In the genomic region with DNA sequence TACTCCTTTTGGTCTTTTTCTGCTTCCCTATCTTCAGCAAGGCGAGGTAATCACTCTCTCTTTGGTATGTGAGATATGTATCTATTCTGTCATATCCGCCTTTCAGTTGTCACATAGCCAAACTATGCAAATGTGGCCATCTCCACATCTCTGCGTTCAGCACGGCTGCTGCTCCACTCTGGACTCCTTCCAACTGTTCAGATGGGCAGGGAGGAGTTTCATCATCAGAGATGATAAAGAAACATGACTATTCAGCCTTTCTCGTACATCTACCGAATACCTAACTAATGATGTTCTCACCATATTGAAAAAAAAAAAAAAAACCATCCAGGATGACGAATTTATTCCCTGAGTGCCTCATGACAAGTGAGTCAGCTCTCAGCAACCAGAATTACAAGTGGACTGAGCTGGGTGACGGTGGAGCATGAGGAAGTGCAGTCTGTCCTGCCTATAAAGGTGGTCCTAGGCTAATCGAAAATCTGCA, we compare ENCODE assay signal across 12 cellular contexts.
DNase-seq lines count a peak whose midpoint lies in the region; ATAC-seq, FAIRE-seq and TF ChIP-seq lines count a peak whose summit lies in the region.
"Had no signal": no experiment of that assay in that cellular context is flagged by ENCODE, and none has a peak within 500 bp of the region (broad histone marks: within the 10 kb centered on the region; RNA-seq: fewer than 3 reads in every experiment).

No MANE protein-coding gene starts in this region.

- peak; percentile 80 for FAIRE-seq in GM12892 (lab: Jason Lieb, UNC)
- FAIRE-seq in HepG2 (lab: Jason Lieb, UNC), result no peak
- FAIRE-seq: colon had no signal

- TF ChIP-seq CTCF in PC-9 (conservative IDR thresholded peaks at IDR 0.05) (no peak), dorsolateral prefrontal cortex (IDR thresholded peaks at IDR 0.05 in 54 of 56, conservative IDR thresholded peaks at IDR 0.05 in 2 of 56; ENCODE audit: low read depth in 1 of 56, partially characterized antibody in 56 of 56) (no peak), HepG2 (CRISPR knock-in tag; IDR thresholded peaks at IDR 0.05) (no peak)

- H3K9me3 ChIP-seq in PC-9 (ENCODE audit: insufficient read depth, low read depth) (no peaks in the 10 kb centered on the region; the same call in 1 of the 2 replicates), HepG2 (ENCODE audit: low read length) (peaks cover 68% of the 10 kb centered on the region)
- H3K9me3 ChIP-seq: lower lobe of right lung had no signal

- H3K4me3 Mint-ChIP-seq in stimulated activated memory B cell treated with anti-CD40 and anti-IgM and Interleukin-4, amounts not matched to agents 10 μg/mL and 1 μg/mL and 100 μg/mL, for 72 hours, result no peak overlapping the region

- no peaks in the 10 kb centered on the region for H4K20me1 ChIP-seq in PC-9 (ENCODE audit: insufficient read depth)
- H4K20me1 ChIP-seq in HepG2 (ENCODE audit: insufficient read depth, low read length), result no peaks in the 10 kb centered on the region

- no peak for ATAC-seq in stimulated activated memory B cell treated with anti-CD40 and anti-IgM and Interleukin-4, amounts not matched to agents 10 μg/mL and 1 μg/mL and 100 μg/mL, for 72 hours
- ATAC-seq in HepG2, result no peak

- TF ChIP-seq EP300 in HepG2 (IDR thresholded peaks at IDR 0.05; ENCODE audit: low read depth in 2 of 2, low read length in 2 of 2), result no peak
- TF ChIP-seq EP300 in HepG2 (CRISPR knock-in tag; IDR thresholded peaks at IDR 0.05; ENCODE audit: borderline replicate concordance), result no peak

- BruUV-seq in PC-9 (replicated peaks; lab: Mats Ljungman, UMichigan) (no TSS peak), HepG2 (replicated peaks; lab: Mats Ljungman, UMichigan) (no TSS peak)

- no peaks in the 10 kb centered on the region for H3F3A ChIP-seq in PC-9 (ENCODE audit: insufficient read depth, low read depth)

- no peak overlapping the region for H3K9ac ChIP-seq in HepG2 (ENCODE audit: insufficient read depth, low read depth, low read length)

- in situ Hi-C loops in HepG2 (cut with HindIII; ENCODE audit: extremely low pct_ligation_motif_present, low pct_unique_long_range_greater_than_20kb), result no loop called here

- no peak for TF ChIP-seq RAD21 in HepG2 (CRISPR knock-in tag; IDR thresholded peaks at IDR 0.05)

- intact Hi-C loops in PC-9 (cut with micrococcal nuclease; ENCODE audit: unreplicated experiment) (no loop called here), dorsolateral prefrontal cortex (cut with DNase I) (no loop called here), HepG2 (cut with micrococcal nuclease; ENCODE audit: unreplicated experiment) (no loop called here)

- no peak overlapping the region for H3K27ac ChIP-seq in PC-9
- peak overlapping the region in 53 of 59 donors; percentile 5 to 85 (median 60) for H3K27ac ChIP-seq in dorsolateral prefrontal cortex
- no peak overlapping the region for H3K27ac ChIP-seq in HepG2 (ENCODE audit: extremely low read length, insufficient read depth, low read length)
- H3K27ac ChIP-seq: lower lobe of right lung had no signal

- H3K9me2 ChIP-seq in PC-9 (ENCODE audit: insufficient read depth), result no peaks in the 10 kb centered on the region; the same call in 1 of the 2 replicates

- no peaks in the 10 kb centered on the region for H3K79me2 ChIP-seq in PC-9 (ENCODE audit: low read depth)
- H3K79me2 ChIP-seq in HepG2 (ENCODE audit: insufficient read depth, low read length), result no peaks in the 10 kb centered on the region

- H3K4me1 ChIP-seq in PC-9 (replicated peaks; ENCODE audit: insufficient read depth), result peaks cover 5% of the 10 kb centered on the region; the same call in 1 of the 2 replicates
- no peaks in the 10 kb centered on the region for H3K4me1 ChIP-seq in HepG2 (ENCODE audit: insufficient read depth, low read length)
- H3K4me1 ChIP-seq: lower lobe of right lung had no signal

- DNase-seq in GM12892 (ENCODE audit: insufficient read length) (no peak), PC-9 (peak in 1 of 2 experiments; percentile 77), dorsolateral prefrontal cortex (peak in 4 of 10 donors; percentile 20 to 55 (median 44)), renal cortical epithelial cell (ENCODE audit: low read depth) (peak; percentile 79), NCI-H2196 (lab: John Stamatoyannopoulos, UW; ENCODE audit: unreplicated experiment) (no peak), HepG2 (ENCODE audit: low spot score) (no peak)
- DNase-seq in NK-92 treated with Interleukin-12 subunit alpha and Interleukin-12 subunit beta, amount 100 ng/mL, for 24 hours (lab: John Stamatoyannopoulos, UW), result no peak
- DNase-seq: lower lobe of right lung; NCI-H2029 treated with DMSO at 0.1 percent for 48 hours; stimulated activated CD4-positive, alpha-beta T cell treated with anti-CD3 and anti-CD28 coated beads, Interleukin-4, amount 100 ng/mL, for 24 hours had no signal

- no peaks in the 10 kb centered on the region for H3K36me3 ChIP-seq in PC-9 (ENCODE audit: low read depth)
- H3K36me3 ChIP-seq in HepG2 (replicated peaks in 1 of 2; ENCODE audit: control insufficient read depth in 1 of 2, insufficient read depth in 2 of 2, low read length in 2 of 2), result no peaks in the 10 kb centered on the region
- H3K36me3 ChIP-seq: lower lobe of right lung had no signal

- CTCF ChIA-PET in PC-9 (lab: Charles Lee), result no interaction called here
- CTCF ChIA-PET in HepG2 (lab: Yijun Ruan, JAX; ENCODE audit: low intra/inter-chr PET ratio, low total read pairs), result no interaction called here

- H2AFZ ChIP-seq in PC-9 (no peak overlapping the region), HepG2 (ENCODE audit: low read length) (no peak overlapping the region)

- no peak overlapping the region for H3K27ac Mint-ChIP-seq in stimulated activated memory B cell treated with anti-CD40 and anti-IgM and Interleukin-4, amounts not matched to agents 10 μg/mL and 1 μg/mL and 100 μg/mL, for 72 hours

- H3K27me3 ChIP-seq in PC-9 (ENCODE audit: insufficient read depth, low read depth) (no peaks in the 10 kb centered on the region), dorsolateral prefrontal cortex (no peaks in the 10 kb centered on the region), HepG2 (ENCODE audit: control insufficient read depth in 1 of 2, insufficient read depth in 2 of 2, low read length in 2 of 2) (no peaks in the 10 kb centered on the region)

- H3K27me3 Mint-ChIP-seq in stimulated activated memory B cell treated with anti-CD40 and anti-IgM and Interleukin-4, amounts not matched to agents 10 μg/mL and 1 μg/mL and 100 μg/mL, for 72 hours, result no peaks in the 10 kb centered on the region

- no peaks in the 10 kb centered on the region for H3K36me3 Mint-ChIP-seq in stimulated activated memory B cell treated with anti-CD40 and anti-IgM and Interleukin-4, amounts not matched to agents 10 μg/mL and 1 μg/mL and 100 μg/mL, for 72 hours

- H3K9me3 Mint-ChIP-seq in stimulated activated memory B cell treated with anti-CD40 and anti-IgM and Interleukin-4, amounts not matched to agents 10 μg/mL and 1 μg/mL and 100 μg/mL, for 72 hours, result peaks cover 4% of the 10 kb centered on the region

- TF ChIP-seq POLR2A in GM12892 (IDR thresholded peaks at IDR 0.05; ENCODE audit: low read depth, low read length) (no peak), HepG2 (IDR thresholded peaks at IDR 0.05; ENCODE audit: insufficient read depth in 1 of 2, low read depth in 2 of 2, low read length in 2 of 2) (no peak)

- H3K4me1 Mint-ChIP-seq in stimulated activated memory B cell treated with anti-CD40 and anti-IgM and Interleukin-4, amounts not matched to agents 10 μg/mL and 1 μg/mL and 100 μg/mL, for 72 hours, result no peaks in the 10 kb centered on the region

- H3K4me3 ChIP-seq in PC-9, result no peak overlapping the region
- H3K4me3 ChIP-seq in dorsolateral prefrontal cortex, result peak overlapping the region in 10 of 59 donors; percentile 2 to 34 (median 12)
- H3K4me3 ChIP-seq in HepG2 (replicated peaks in 1 of 3; ENCODE audit: insufficient read depth in 1 of 3, low read depth in 2 of 3, low read length in 3 of 3), result no peak overlapping the region
- H3K4me3 ChIP-seq: lower lobe of right lung had no signal

- WGBS in HepG2 (ENCODE audit: low lambda C conversion rate), result 8% methylated on average over 9 of the region's 9 CpGs

- H3K4me2 ChIP-seq in PC-9 (peak overlapping the region; percentile 40; the same call in 1 of the 2 replicates), HepG2 (ENCODE audit: low read depth, low read length) (no peak overlapping the region)

- POLR2A ChIA-PET in PC-9 (lab: Charles Lee; ENCODE audit: unreplicated experiment), result no interaction called here
- POLR2A ChIA-PET in HepG2 (lab: Yijun Ruan, JAX), result no interaction called here

TF ChIP-seq in HepG2, 621 proteins besides CTCF, POLR2A, EP300 and RAD21 (continues in another document):
- no peak for TF ChIP-seq NCOA1 (CRISPR knock-in tag; IDR thresholded peaks at IDR 0.05)
- no peak for TF ChIP-seq ZBTB8A (CRISPR knock-in tag; IDR thresholded peaks at IDR 0.05; ENCODE audit: borderline replicate concordance, low read depth)
- TF ChIP-seq, protein P1, sequence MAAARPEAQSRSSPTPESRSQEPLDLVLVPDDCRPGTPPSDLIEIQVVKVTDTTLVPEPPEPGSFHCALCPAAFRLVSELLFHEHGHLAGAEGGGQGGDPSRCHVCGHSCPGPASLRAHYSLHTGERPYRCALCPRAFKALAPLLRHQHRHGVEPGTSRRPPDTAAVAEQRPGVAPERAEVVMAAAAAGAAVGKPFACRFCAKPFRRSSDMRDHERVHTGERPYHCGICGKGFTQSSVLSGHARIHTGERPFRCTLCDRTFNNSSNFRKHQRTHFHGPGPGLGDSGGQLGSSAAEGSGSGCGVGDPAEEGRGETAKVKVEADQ (CRISPR knock-in tag; IDR thresholded peaks at IDR 0.05; ENCODE audit: borderline replicate concordance), result no peak
- TF ChIP-seq, protein P2, sequence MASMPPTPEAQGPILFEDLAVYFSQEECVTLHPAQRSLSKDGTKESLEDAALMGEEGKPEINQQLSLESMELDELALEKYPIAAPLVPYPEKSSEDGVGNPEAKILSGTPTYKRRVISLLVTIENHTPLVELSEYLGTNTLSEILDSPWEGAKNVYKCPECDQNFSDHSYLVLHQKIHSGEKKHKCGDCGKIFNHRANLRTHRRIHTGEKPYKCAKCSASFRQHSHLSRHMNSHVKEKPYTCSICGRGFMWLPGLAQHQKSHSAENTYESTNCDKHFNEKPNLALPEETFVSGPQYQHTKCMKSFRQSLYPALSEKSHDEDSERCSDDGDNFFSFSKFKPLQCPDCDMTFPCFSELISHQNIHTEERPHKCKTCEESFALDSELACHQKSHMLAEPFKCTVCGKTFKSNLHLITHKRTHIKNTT (CRISPR knock-in tag; IDR thresholded peaks at IDR 0.05), result no peak
- TF ChIP-seq, protein P3, sequence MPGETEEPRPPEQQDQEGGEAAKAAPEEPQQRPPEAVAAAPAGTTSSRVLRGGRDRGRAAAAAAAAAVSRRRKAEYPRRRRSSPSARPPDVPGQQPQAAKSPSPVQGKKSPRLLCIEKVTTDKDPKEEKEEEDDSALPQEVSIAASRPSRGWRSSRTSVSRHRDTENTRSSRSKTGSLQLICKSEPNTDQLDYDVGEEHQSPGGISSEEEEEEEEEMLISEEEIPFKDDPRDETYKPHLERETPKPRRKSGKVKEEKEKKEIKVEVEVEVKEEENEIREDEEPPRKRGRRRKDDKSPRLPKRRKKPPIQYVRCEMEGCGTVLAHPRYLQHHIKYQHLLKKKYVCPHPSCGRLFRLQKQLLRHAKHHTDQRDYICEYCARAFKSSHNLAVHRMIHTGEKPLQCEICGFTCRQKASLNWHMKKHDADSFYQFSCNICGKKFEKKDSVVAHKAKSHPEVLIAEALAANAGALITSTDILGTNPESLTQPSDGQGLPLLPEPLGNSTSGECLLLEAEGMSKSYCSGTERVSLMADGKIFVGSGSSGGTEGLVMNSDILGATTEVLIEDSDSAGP (CRISPR knock-in tag; IDR thresholded peaks at IDR 0.05; ENCODE audit: borderline replicate concordance), result no peak

Comparison
In these comparisons a context has a peak if more than half of its experiments do, and no peak if none do; other contexts are left out.
1. H3K27ac ChIP-seq: peak in dorsolateral prefrontal cortex (53 of 59); none in PC-9 (single experiment) and HepG2 (single experiment).